ENCODE assay signal across 8 cellular contexts in genomic region chr5:115542076-115542475, GRCh38. TPM values are rescaled to one million over a fixed set of nuclear protein-coding genes. Genes with fewer than 3 reads are reported as not detected.
A peak's percentile ranks its signal among the peaks of the same experiment; 100 is the strongest.
DNase-seq lines count a peak whose midpoint lies in the region; ATAC-seq and TF ChIP-seq lines count a peak whose summit lies in the region.

No MANE protein-coding gene starts in this region.

- no peaks in the 10 kb centered on the region for H3K27me3 Mint-ChIP-seq in IgD-negative memory B cell
- H3K27me3 Mint-ChIP-seq in natural killer cell (ENCODE audit: low read depth in 2 of 2): no peaks in the 10 kb centered on the region

- H3K36me3 Mint-ChIP-seq in IgD-negative memory B cell (peaks cover 7% of the 10 kb centered on the region), natural killer cell (no peaks in the 10 kb centered on the region)

- TF ChIP-seq CTCF in natural killer cell (IDR thresholded peaks at IDR 0.05): no peak

- H3K4me3 ChIP-seq in BLaER1 treated with 17β-estradiol and CSF1 and Interleukin-3, amounts not matched to agents 10 nM and 100 nM: peak overlapping the region; percentile 86 to 100 (median 96)

- peak overlapping the region; percentile 96 to 99 (median 99) for H3K9ac ChIP-seq in BLaER1 treated with 17β-estradiol and CSF1 and Interleukin-3, amounts not matched to agents 10 nM and 100 nM

- H3K4me1 Mint-ChIP-seq in IgD-negative memory B cell (peaks cover 40 to 60% (median 52%) of the 10 kb centered on the region in 3 donors), natural killer cell (peaks cover 70 to 78% of the 10 kb centered on the region in 2 donors)

- H4K20me1 ChIP-seq in BLaER1 treated with 17β-estradiol and CSF1 and Interleukin-3, amounts not matched to agents 10 nM and 100 nM: peaks cover 29 to 66% (median 58%) of the 10 kb centered on the region in 11 experiments

- no peaks in the 10 kb centered on the region for H3K27me3 ChIP-seq in BLaER1 treated with 17β-estradiol and CSF1 and Interleukin-3, amounts not matched to agents 10 nM and 100 nM

- intact Hi-C loops in natural killer cell (cut with micrococcal nuclease): no loop called here

- H3K4me2 ChIP-seq in BLaER1 treated with 17β-estradiol and CSF1 and Interleukin-3, amounts not matched to agents 10 nM and 100 nM: peak overlapping the region; percentile 86 to 100 (median 98)

- H3K27ac Mint-ChIP-seq in IgD-negative memory B cell (peak overlapping the region; percentile 66 to 97 (median 90)), natural killer cell (peak overlapping the region; percentile 93 to 98)

- H3K4me1 ChIP-seq in BLaER1 treated with 17β-estradiol and CSF1 and Interleukin-3, amounts not matched to agents 10 nM and 100 nM: peaks cover 17 to 43% (median 35%) of the 10 kb centered on the region in 10 experiments

- peaks cover 46 to 70% (median 60%) of the 10 kb centered on the region in 11 experiments for H3K36me3 ChIP-seq in BLaER1 treated with 17β-estradiol and CSF1 and Interleukin-3, amounts not matched to agents 10 nM and 100 nM

- ATAC-seq in natural killer cell (no peak), HG02938 (IDR thresholded peaks at IDR 0.05; ENCODE audit: unreplicated experiment) (no peak)

- H3K4me3 Mint-ChIP-seq in IgD-negative memory B cell (peak overlapping the region; percentile 81 to 99 (median 96)), natural killer cell (peak overlapping the region; percentile 98)

- DNase-seq in caudate nucleus (lab: John Stamatoyannopoulos, UW) (no peak), natural killer cell (no peak), AG08396 (ENCODE audit: low spot score) (no peak), DMS153 (lab: John Stamatoyannopoulos, UW) (no peak), SKM-1 (lab: John Stamatoyannopoulos, UW; ENCODE audit: unreplicated experiment) (no peak)

- H3K9me3 Mint-ChIP-seq in IgD-negative memory B cell: peaks cover 0 to 3% (median 1%) of the 10 kb centered on the region in 3 donors
- no peaks in the 10 kb centered on the region for H3K9me3 Mint-ChIP-seq in natural killer cell

- peaks cover 27 to 54% (median 49%) of the 10 kb centered on the region in 11 experiments for H3K9me3 ChIP-seq in BLaER1 treated with 17β-estradiol and CSF1 and Interleukin-3, amounts not matched to agents 10 nM and 100 nM (replicated peaks in 1 of 11)

- peak overlapping the region in 5 of 11 experiments; percentile 37 to 98 (median 98); a peak in 8 of 22 replicates for H3K27ac ChIP-seq in BLaER1 treated with 17β-estradiol and CSF1 and Interleukin-3, amounts not matched to agents 10 nM and 100 nM
- H3K27ac ChIP-seq in caudate nucleus (ENCODE audit: low read depth, low read length): peak overlapping the region; percentile 63

RNA-seq across cellular contexts. Expression of gene FEM1C, which starts 2.5 kb away (rescaled TPM):
- polyA plus RNA-seq in IgD-negative memory B cell: 2.9 TPM
- 10 to 100 TPM; 33.8 to 48.6 (median 36.2) TPM for total RNA-seq in natural killer cell
